Comparison of ENCODE assay signal across 9 cellular contexts in the genomic region with DNA sequence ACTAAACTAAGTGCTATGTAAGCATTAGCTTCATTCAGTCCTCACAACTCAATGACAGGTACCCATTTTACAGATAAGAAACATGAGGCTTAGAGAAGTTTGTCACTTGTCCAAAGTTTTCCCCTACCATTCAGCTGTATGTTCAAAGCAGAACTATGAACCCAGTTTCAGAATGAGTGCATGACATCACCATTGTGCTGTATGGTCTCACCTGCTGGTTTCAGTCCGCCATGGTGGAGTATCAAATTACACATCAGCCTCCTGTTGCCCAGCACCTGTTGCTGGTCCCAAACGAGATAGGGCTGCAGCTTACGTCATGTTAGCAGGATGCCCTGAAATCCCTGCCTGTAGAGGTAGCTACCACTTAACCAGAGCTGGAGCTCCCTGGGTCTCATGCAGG.
A peak's percentile ranks its signal among the peaks of the same experiment; 100 is the strongest.
DNase-seq lines count a peak whose midpoint lies in the region; ATAC-seq and TF ChIP-seq lines count a peak whose summit lies in the region.
"Had no signal": no experiment of that assay in that cellular context is flagged by ENCODE, and none has a peak within 500 bp of the region (broad histone marks: within the 10 kb centered on the region; RNA-seq: fewer than 3 reads in every experiment).

No MANE protein-coding gene starts in this region.

- H3K9ac ChIP-seq in OCI-LY3 (ENCODE audit: low read length) = no peak overlapping the region

- peak; percentile 88 for ATAC-seq in GM18502 (IDR thresholded peaks at IDR 0.05; ENCODE audit: poor library complexity, unreplicated experiment)
- ATAC-seq in GM21515 (IDR thresholded peaks at IDR 0.05; ENCODE audit: unreplicated experiment) = peak; percentile 95
- peak; percentile 93 for ATAC-seq in HG03354 (IDR thresholded peaks at IDR 0.05; ENCODE audit: poor library complexity, severe bottlenecking, unreplicated experiment)
- no peak for ATAC-seq in heart right ventricle

- no peaks in the 10 kb centered on the region for H4K20me1 ChIP-seq in OCI-LY3 (ENCODE audit: insufficient read depth, low read length)

- H3K79me2 ChIP-seq in OCI-LY3 (ENCODE audit: low read length) = no peaks in the 10 kb centered on the region

- peak overlapping the region; percentile 17; the same call in 1 of the 2 replicates for H3K4me3 ChIP-seq in OCI-LY3 (ENCODE audit: low read length)
- no peak overlapping the region for H3K4me3 ChIP-seq in foreskin fibroblast (ENCODE audit: low read depth in 1 of 2, low read length in 2 of 2)
- H3K4me3 ChIP-seq in heart right ventricle = no peak overlapping the region

- H3K9me3 ChIP-seq in OCI-LY3 (ENCODE audit: insufficient read depth, low read length) (no peaks in the 10 kb centered on the region), heart right ventricle (no peaks in the 10 kb centered on the region)

- TF ChIP-seq CTCF in OCI-LY3 (IDR thresholded peaks at IDR 0.05; ENCODE audit: low read depth, low read length) (no peak), foreskin fibroblast (IDR thresholded peaks at IDR 0.05; ENCODE audit: low read depth, low read length) (no peak), heart right ventricle (IDR thresholded peaks at IDR 0.05) (no peak)

- intact Hi-C loops in heart right ventricle (cut with DNase I) = loop anchor here in 1 of 10 donors (5.0 kb wide), 1 partner anchor 145 kb away; no protein-coding TSS in a partner anchor

- H3K27ac ChIP-seq in OCI-LY3 (ENCODE audit: low read length) (peak overlapping the region; percentile 30), heart right ventricle (no peak overlapping the region)

- no peak for DNase-seq in NK-92 treated with Interleukin-12 subunit alpha and Interleukin-12 subunit beta, amount 100 ng/mL, for 24 hours (lab: John Stamatoyannopoulos, UW)
- DNase-seq in activated T-cell treated with anti-CD3 and anti-CD28 coated beads, Interleukin-2, amount 50 U/mL, for 1 hour = no peak
- no peak for DNase-seq in foreskin fibroblast
- DNase-seq in heart right ventricle = no peak
- DNase-seq: CD4-positive, alpha-beta memory T cell had no signal

- H2AFZ ChIP-seq in OCI-LY3 (ENCODE audit: low read depth, low read length) = no peak overlapping the region; the same call in 1 of the 2 replicates

- peak overlapping the region; percentile 57 for H3K4me2 ChIP-seq in OCI-LY3 (ENCODE audit: low read length)

- H3K4me1 ChIP-seq in OCI-LY3 (ENCODE audit: low read length) (peaks cover 29% of the 10 kb centered on the region), heart right ventricle (peaks cover 0 to 5% (median 0%) of the 10 kb centered on the region in 9 donors)

- WGBS in heart right ventricle, 2 donors = 53 to 76% methylated on average over 3 of the region's 3 CpGs

- no peaks in the 10 kb centered on the region for H3K27me3 ChIP-seq in OCI-LY3 (ENCODE audit: low read depth, low read length)
- H3K27me3 ChIP-seq in heart right ventricle = no peaks in the 10 kb centered on the region

- H3K36me3 ChIP-seq in OCI-LY3 (replicated peaks; ENCODE audit: low read depth, low read length) (no peaks in the 10 kb centered on the region), heart right ventricle (peaks cover 0 to 12% (median 0%) of the 10 kb centered on the region in 9 donors)

Comparison
In these comparisons a context has a peak if more than half of its experiments do, and no peak if none do; other contexts are left out.
1. ATAC-seq: peak in GM18502 (single experiment), GM21515 (single experiment) and HG03354 (single experiment); none in heart right ventricle (0 of 8).